In the genomic region with DNA sequence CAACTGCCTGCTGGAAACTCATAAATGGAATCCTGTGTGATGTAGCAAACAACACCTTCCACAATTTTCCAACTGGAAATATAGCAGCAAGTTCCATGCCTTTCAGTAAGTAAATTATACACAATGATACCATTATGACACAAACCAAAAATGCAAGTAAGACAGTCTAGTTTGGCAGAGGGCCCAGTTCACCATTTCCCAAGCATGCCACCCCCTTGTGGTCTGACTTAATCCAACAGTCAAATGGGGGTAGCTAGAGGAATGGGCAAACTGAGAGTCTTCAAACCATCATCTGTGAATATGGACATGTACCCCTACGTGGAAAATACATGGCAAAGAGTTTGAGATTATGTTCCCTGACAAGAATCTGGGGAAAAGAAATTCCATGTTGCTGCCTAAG, we compare ENCODE assay signal across 22 cellular contexts.
A peak's percentile ranks its signal among the peaks of the same experiment; 100 is the strongest.
DNase-seq lines count a peak whose midpoint lies in the region; ATAC-seq, FAIRE-seq and TF ChIP-seq lines count a peak whose summit lies in the region.
"Had no signal": no experiment of that assay in that cellular context is flagged by ENCODE, and none has a peak within 500 bp of the region (broad histone marks: within the 10 kb centered on the region; RNA-seq: fewer than 3 reads in every experiment).

No MANE protein-coding gene starts in this region.

- H3K27ac ChIP-seq in heart left ventricle (no peak overlapping the region), PC-3 (ENCODE audit: low read length) (no peak overlapping the region)
- H3K27ac ChIP-seq: dorsolateral prefrontal cortex, vagina had no signal

- peaks cover 0 to 16% (median 9%) of the 10 kb centered on the region in 12 donors for H3K4me1 ChIP-seq in heart left ventricle
- H3K4me1 ChIP-seq in PC-3 (ENCODE audit: insufficient read depth, low read length): no peaks in the 10 kb centered on the region
- H3K4me1 ChIP-seq: vagina had no signal

- POLR2A ChIA-PET in PC-3 (lab: Charles Lee; ENCODE audit: unreplicated experiment): no interaction called here

- no peak for DNase-seq in heart left ventricle
- DNase-seq in left ventricle myocardium superior: no peak
- DNase-seq in PC-3: peak; percentile 11
- DNase-seq in GM12891 (ENCODE audit: insufficient read length, low spot score): no peak
- no peak for DNase-seq in NCI-H510A (lab: John Stamatoyannopoulos, UW)
- DNase-seq in ecto neural progenitor cell (ENCODE audit: low spot score): no peak
- DNase-seq: activated CD4-positive, CD25-positive, alpha-beta regulatory T cell treated with anti-CD3 and anti-CD28 coated beads, Interleukin-2, amount 50 U/mL, for 72 hours; activated naive CD8-positive, alpha-beta T cell treated with anti-CD3 and anti-CD28 coated beads, Interleukin-2, amount 50 U/mL, for 24 hours; CD8-positive, alpha-beta memory T cell; dorsolateral prefrontal cortex; glutamatergic neuron; naive thymus-derived CD4-positive, alpha-beta T cell; NCI-H1048; NCI-H2081; NK-92 treated with Interleukin-12 subunit alpha and Interleukin-12 subunit beta, amount 100 ng/mL, for 24 hours; posterior cingulate gyrus; SHP77 treated with DMSO at 0.1 percent for 48 hours; stimulated activated CD4-positive, alpha-beta T cell treated with anti-CD3 and anti-CD28 coated beads, Interleukin-2, amount 100 ng/mL, for 48 hours had no signal

- intact Hi-C loops in heart left ventricle (cut with DNase I): loop anchor here in 8 of 10 donors (5.0 to 10.0 kb wide), 6 partner anchors 137 to 541 kb away; a partner anchor contains a TSS
- intact Hi-C loops in left ventricle myocardium superior (cut with micrococcal nuclease): no loop called here
- intact Hi-C loops in PC-3 (cut with micrococcal nuclease): no loop called here

- no peak overlapping the region for H2AFZ ChIP-seq in PC-3 (ENCODE audit: low read length)

- H3K4me3 ChIP-seq in heart left ventricle (no peak overlapping the region), PC-3 (ENCODE audit: low read length) (no peak overlapping the region)
- H3K4me3 ChIP-seq: dorsolateral prefrontal cortex, vagina had no signal

- TF ChIP-seq POLR2A in heart left ventricle (IDR thresholded peaks at IDR 0.05): no peak
- TF ChIP-seq POLR2A in GM12891 (IDR thresholded peaks at IDR 0.05; ENCODE audit: low read depth, low read length): no peak

- no TSS peak for BruUV-seq in PC-3 (replicated peaks; lab: Mats Ljungman, UMichigan)

- H4K20me1 ChIP-seq in PC-3 (ENCODE audit: low read length): no peaks in the 10 kb centered on the region

- H3K9me3 ChIP-seq in heart left ventricle: no peaks in the 10 kb centered on the region
- H3K9me3 ChIP-seq in PC-3 (ENCODE audit: low read length): no peaks in the 10 kb centered on the region
- H3K9me3 ChIP-seq: vagina had no signal

- no peak for FAIRE-seq in GM12891 (lab: Jason Lieb, UNC)

- WGBS in heart left ventricle, 4 donors: 57 to 77% (median 75%) methylated on average over 1 of the region's 1 CpG

- H3F3A ChIP-seq in PC-3 (ENCODE audit: low read length, unreplicated experiment): no peaks in the 10 kb centered on the region

- no peaks in the 10 kb centered on the region for H3K79me2 ChIP-seq in PC-3 (ENCODE audit: low read length)

- no peak overlapping the region for H3K9ac ChIP-seq in PC-3 (ENCODE audit: low read length)

- CTCF ChIA-PET in PC-3 (lab: Charles Lee): no interaction called here

- H3K4me2 ChIP-seq in PC-3 (ENCODE audit: low read length): no peak overlapping the region

- ATAC-seq in heart left ventricle (no peak), left ventricle myocardium superior (no peak), HG02759 (IDR thresholded peaks at IDR 0.05; ENCODE audit: unreplicated experiment) (peak; percentile 44), PC-3 (no peak), HG02588 (IDR thresholded peaks at IDR 0.05; ENCODE audit: unreplicated experiment) (no peak)
- ATAC-seq: activated naive CD8-positive, alpha-beta T cell treated with anti-CD3 and anti-CD28 coated beads, Interleukin-2, amount 50 U/mL, for 24 hours; esophagus mucosa; naive thymus-derived CD4-positive, alpha-beta T cell had no signal

- H3K27me3 ChIP-seq in heart left ventricle (no peaks in the 10 kb centered on the region), PC-3 (ENCODE audit: low read length) (0 out of 2 replicates have a peak, but pooled peaks cover 10% of the 10 kb centered on the region)
- H3K27me3 ChIP-seq: vagina had no signal

- H3K36me3 ChIP-seq in heart left ventricle (no peaks in the 10 kb centered on the region), PC-3 (ENCODE audit: low read depth, low read length) (no peaks in the 10 kb centered on the region)
- H3K36me3 ChIP-seq: vagina had no signal

- peak in 8 of 12 donors; percentile 4 to 37 (median 15) for TF ChIP-seq CTCF in heart left ventricle (IDR thresholded peaks at IDR 0.05)
- TF ChIP-seq CTCF in PC-3 (conservative IDR thresholded peaks at IDR 0.05; ENCODE audit: low read depth, low read length): 0 out of 2 replicates have a peak, but pooled peaks have one; percentile 25

- no peaks in the 10 kb centered on the region for H3K9me2 ChIP-seq in PC-3 (replicated peaks; ENCODE audit: low read length)

TF ChIP-seq in GM12891, 5 proteins besides CTCF, POLR2A, EP300 and RAD21:
- TF ChIP-seq POLR2AphosphoS5 (IDR thresholded peaks at IDR 0.05; ENCODE audit: low read depth, low read length) (no peak), PAX5 (IDR thresholded peaks at IDR 0.05; ENCODE audit: insufficient read depth, low read length, severe bottlenecking) (no peak), SPI1 (IDR thresholded peaks at IDR 0.05; ENCODE audit: low read depth, low read length) (no peak), TAF1 (IDR thresholded peaks at IDR 0.05; ENCODE audit: low read depth, low read length) (no peak), POU2F2 (IDR thresholded peaks at IDR 0.05; ENCODE audit: low read depth, low read length) (no peak)
TF ChIP-seq in GM12891: peak in this region for 0.

Comparison
In these comparisons a context has a peak if more than half of its experiments do, and no peak if none do; other contexts are left out.
1. intact Hi-C loops: an anchor here in heart left ventricle (5.0 to 10.0 kb wide); none called in left ventricle myocardium superior and PC-3.